22 cellular contexts compared by ENCODE assay signal in the genomic region with DNA sequence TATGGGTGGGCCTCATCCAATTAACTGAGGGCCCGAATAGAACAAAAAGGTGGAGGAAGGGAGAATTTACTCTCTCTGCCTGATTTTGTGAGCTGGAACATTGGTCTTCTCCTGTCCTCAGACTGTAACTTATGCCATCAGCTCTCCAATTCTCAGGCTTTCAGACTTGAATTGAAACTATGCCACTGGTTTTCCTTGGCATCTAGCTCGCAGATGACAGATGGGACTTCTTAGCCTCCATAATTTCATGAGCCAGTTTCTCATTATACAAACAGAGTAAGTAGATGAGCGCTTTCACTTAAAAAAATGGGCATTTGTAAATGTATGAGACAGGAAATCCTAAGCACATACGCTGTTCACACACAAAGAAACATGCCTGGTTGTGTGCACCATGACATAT. TPM values are rescaled to one million over a fixed set of nuclear protein-coding genes. Genes with fewer than 3 reads are reported as not detected.
DNase-seq lines count a peak whose midpoint lies in the region; ATAC-seq and TF ChIP-seq lines count a peak whose summit lies in the region.
"Had no signal": no experiment of that assay in that cellular context is flagged by ENCODE, and none has a peak within 500 bp of the region (broad histone marks: within the 10 kb centered on the region; RNA-seq: fewer than 3 reads in every experiment).

No MANE protein-coding gene starts in this region.

- no peaks in the 10 kb centered on the region for H3K9me3 ChIP-seq in CD8-positive, alpha-beta T cell (ENCODE audit: low read length)
- no peaks in the 10 kb centered on the region for H3K9me3 ChIP-seq in adrenal gland (replicated peaks in 1 of 3)

- no peaks in the 10 kb centered on the region for H3K36me3 Mint-ChIP-seq in CD8-positive, alpha-beta T cell
- H3K36me3 Mint-ChIP-seq: CD14-positive monocyte had no signal

- H3K27me3 Mint-ChIP-seq in CD8-positive, alpha-beta T cell (ENCODE audit: low read depth): no peaks in the 10 kb centered on the region

- H3K27ac Mint-ChIP-seq in CD8-positive, alpha-beta T cell: no peak overlapping the region
- H3K27ac Mint-ChIP-seq: B cell, HFFc6 had no signal

- no peak for TF ChIP-seq POLR2A in adrenal gland (IDR thresholded peaks at IDR 0.05)

- no peak overlapping the region for H3K4me3 Mint-ChIP-seq in CD8-positive, alpha-beta T cell
- H3K4me3 Mint-ChIP-seq: B cell, H9, HFFc6 had no signal

- no peak overlapping the region for H3K27ac ChIP-seq in CD8-positive, alpha-beta T cell (ENCODE audit: low read depth, low read length)
- H3K27ac ChIP-seq in adrenal gland: no peak overlapping the region
- H3K27ac ChIP-seq: GM23248 had no signal

- no peaks in the 10 kb centered on the region for H3K4me1 ChIP-seq in CD8-positive, alpha-beta T cell (ENCODE audit: insufficient read depth, low read length)
- H3K4me1 ChIP-seq in adrenal gland (replicated peaks in 1 of 2): no peaks in the 10 kb centered on the region

- no peaks in the 10 kb centered on the region for H3K36me3 ChIP-seq in CD8-positive, alpha-beta T cell (ENCODE audit: insufficient read depth, low read length)
- H3K36me3 ChIP-seq in adrenal gland (replicated peaks in 1 of 2): no peaks in the 10 kb centered on the region

- POLR2A ChIA-PET in CD8-positive, alpha-beta T cell (lab: Charles Lee): no interaction called here

- no peak for TF ChIP-seq CTCF in CD8-positive, alpha-beta T cell (IDR thresholded peaks at IDR 0.05)
- TF ChIP-seq CTCF in adrenal gland (IDR thresholded peaks at IDR 0.05): no peak

- no peak overlapping the region for H3K4me3 ChIP-seq in CD8-positive, alpha-beta T cell (ENCODE audit: low read depth, low read length)
- H3K4me3 ChIP-seq in adrenal gland: no peak overlapping the region
- H3K4me3 ChIP-seq: GM23248 had no signal

- 77 to 85% (median 79%) methylated on average over 4 of the region's 4 CpGs for WGBS in adrenal gland, 4 donors

- no peaks in the 10 kb centered on the region for H3K27me3 ChIP-seq in CD8-positive, alpha-beta T cell (ENCODE audit: insufficient read depth, low read length)
- H3K27me3 ChIP-seq in adrenal gland: no peaks in the 10 kb centered on the region

- ATAC-seq in CD8-positive, alpha-beta T cell: no peak
- no peak for ATAC-seq in GM21723 (IDR thresholded peaks at IDR 0.05; ENCODE audit: unreplicated experiment)
- ATAC-seq: HepG2, SK-N-SH treated with all-trans-retinoic acid at 6 μM for 48 hours had no signal

- peaks cover 7% of the 10 kb centered on the region for H3K9me3 Mint-ChIP-seq in CD8-positive, alpha-beta T cell
- H3K9me3 Mint-ChIP-seq: HFFc6 had no signal

- H3K4me1 Mint-ChIP-seq in CD8-positive, alpha-beta T cell (ENCODE audit: low read depth): no peaks in the 10 kb centered on the region
- H3K4me1 Mint-ChIP-seq: B cell had no signal

- intact Hi-C loops in CD8-positive, alpha-beta T cell (cut with DNase I, micrococcal nuclease): no loop called here
- intact Hi-C loops in adrenal gland (cut with DNase I): no loop called here

- CTCF ChIA-PET in CD8-positive, alpha-beta T cell (lab: Charles Lee): no interaction called here

- DNase-seq in Ammon's horn (ENCODE audit: low spot score) (peak; percentile 17), NCI-H1694 (lab: John Stamatoyannopoulos, UW) (peak; percentile 25), NCI-H82 (lab: John Stamatoyannopoulos, UW) (peak; percentile 85), fibroblast of gingiva (ENCODE audit: low read depth) (peak; percentile 9), KG1 (lab: John Stamatoyannopoulos, UW) (no peak), adrenal gland (no peak)
- no peak for DNase-seq in CD8-positive, alpha-beta T cell
- DNase-seq: DMS79, GM23248, H9, HFFc6, KBM-7, NCI-H1105, NCI-H187 treated with DMSO at 0.1 percent for 48 hours, NCI-H2107, NCI-H226, NCI-H526 treated with DMSO at 0.1 percent for 48 hours had no signal

RNA-seq across cellular contexts. Expression of a gene that starts 8.7 kb away (rescaled TPM):
- total RNA-seq in CD8-positive, alpha-beta T cell: not detected
- 10 to 100 TPM in 2 of 8 donors, 1 to 10 TPM in 5, under 1 TPM in 1; 0.12 to 21.8 (median 3.8) TPM for total RNA-seq in adrenal gland
- polyA plus RNA-seq in adrenal gland: 10 to 100 TPM in 1 of 3 donors, 1 to 10 TPM in 2; 1.1 to 10.9 (median 6.4) TPM
- total RNA-seq: HepG2 had no signal
- polyA plus RNA-seq: HepG2 had no signal

Comparison
In these comparisons a context has a peak if more than half of its experiments do, and no peak if none do; other contexts are left out.
1. DNase-seq: peak in Ammon's horn (single experiment), NCI-H1694 (single experiment), NCI-H82 (single experiment) and fibroblast of gingiva (single experiment); none in KG1 (single experiment), CD8-positive, alpha-beta T cell (0 of 7) and adrenal gland (0 of 7).